In genomic region chr17:8185580-8186445, GRCh38 we compare ENCODE assay signal across 1 cellular context.
TF ChIP-seq lines count a peak whose summit lies in the region.

No MANE protein-coding gene starts in this region.

TF ChIP-seq in HepG2, 621 proteins besides CTCF, POLR2A, EP300 and RAD21 (continued from another document and continues in another):
- peak; percentile 51 for TF ChIP-seq ARID5B (CRISPR knock-in tag; IDR thresholded peaks at IDR 0.05)
- no peak for TF ChIP-seq FOXO4 (CRISPR knock-in tag; conservative IDR thresholded peaks at IDR 0.05)
- TF ChIP-seq, protein P1, sequence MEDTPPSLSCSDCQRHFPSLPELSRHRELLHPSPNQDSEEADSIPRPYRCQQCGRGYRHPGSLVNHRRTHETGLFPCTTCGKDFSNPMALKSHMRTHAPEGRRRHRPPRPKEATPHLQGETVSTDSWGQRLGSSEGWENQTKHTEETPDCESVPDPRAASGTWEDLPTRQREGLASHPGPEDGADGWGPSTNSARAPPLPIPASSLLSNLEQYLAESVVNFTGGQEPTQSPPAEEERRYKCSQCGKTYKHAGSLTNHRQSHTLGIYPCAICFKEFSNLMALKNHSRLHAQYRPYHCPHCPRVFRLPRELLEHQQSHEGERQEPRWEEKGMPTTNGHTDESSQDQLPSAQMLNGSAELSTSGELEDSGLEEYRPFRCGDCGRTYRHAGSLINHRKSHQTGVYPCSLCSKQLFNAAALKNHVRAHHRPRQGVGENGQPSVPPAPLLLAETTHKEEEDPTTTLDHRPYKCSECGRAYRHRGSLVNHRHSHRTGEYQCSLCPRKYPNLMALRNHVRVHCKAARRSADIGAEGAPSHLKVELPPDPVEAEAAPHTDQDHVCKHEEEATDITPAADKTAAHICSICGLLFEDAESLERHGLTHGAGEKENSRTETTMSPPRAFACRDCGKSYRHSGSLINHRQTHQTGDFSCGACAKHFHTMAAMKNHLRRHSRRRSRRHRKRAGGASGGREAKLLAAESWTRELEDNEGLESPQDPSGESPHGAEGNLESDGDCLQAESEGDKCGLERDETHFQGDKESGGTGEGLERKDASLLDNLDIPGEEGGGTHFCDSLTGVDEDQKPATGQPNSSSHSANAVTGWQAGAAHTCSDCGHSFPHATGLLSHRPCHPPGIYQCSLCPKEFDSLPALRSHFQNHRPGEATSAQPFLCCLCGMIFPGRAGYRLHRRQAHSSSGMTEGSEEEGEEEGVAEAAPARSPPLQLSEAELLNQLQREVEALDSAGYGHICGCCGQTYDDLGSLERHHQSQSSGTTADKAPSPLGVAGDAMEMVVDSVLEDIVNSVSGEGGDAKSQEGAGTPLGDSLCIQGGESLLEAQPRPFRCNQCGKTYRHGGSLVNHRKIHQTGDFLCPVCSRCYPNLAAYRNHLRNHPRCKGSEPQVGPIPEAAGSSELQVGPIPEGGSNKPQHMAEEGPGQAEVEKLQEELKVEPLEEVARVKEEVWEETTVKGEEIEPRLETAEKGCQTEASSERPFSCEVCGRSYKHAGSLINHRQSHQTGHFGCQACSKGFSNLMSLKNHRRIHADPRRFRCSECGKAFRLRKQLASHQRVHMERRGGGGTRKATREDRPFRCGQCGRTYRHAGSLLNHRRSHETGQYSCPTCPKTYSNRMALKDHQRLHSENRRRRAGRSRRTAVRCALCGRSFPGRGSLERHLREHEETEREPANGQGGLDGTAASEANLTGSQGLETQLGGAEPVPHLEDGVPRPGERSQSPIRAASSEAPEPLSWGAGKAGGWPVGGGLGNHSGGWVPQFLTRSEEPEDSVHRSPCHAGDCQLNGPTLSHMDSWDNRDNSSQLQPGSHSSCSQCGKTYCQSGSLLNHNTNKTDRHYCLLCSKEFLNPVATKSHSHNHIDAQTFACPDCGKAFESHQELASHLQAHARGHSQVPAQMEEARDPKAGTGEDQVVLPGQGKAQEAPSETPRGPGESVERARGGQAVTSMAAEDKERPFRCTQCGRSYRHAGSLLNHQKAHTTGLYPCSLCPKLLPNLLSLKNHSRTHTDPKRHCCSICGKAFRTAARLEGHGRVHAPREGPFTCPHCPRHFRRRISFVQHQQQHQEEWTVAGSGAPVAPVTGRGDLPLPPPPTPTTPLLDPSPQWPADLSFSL (CRISPR knock-in tag; IDR thresholded peaks at IDR 0.05), result no peak
- no peak for TF ChIP-seq ZEB1 (IDR thresholded peaks at IDR 0.05; ENCODE audit: insufficient replicate concordance, low read depth)
- TF ChIP-seq, protein P2, sequence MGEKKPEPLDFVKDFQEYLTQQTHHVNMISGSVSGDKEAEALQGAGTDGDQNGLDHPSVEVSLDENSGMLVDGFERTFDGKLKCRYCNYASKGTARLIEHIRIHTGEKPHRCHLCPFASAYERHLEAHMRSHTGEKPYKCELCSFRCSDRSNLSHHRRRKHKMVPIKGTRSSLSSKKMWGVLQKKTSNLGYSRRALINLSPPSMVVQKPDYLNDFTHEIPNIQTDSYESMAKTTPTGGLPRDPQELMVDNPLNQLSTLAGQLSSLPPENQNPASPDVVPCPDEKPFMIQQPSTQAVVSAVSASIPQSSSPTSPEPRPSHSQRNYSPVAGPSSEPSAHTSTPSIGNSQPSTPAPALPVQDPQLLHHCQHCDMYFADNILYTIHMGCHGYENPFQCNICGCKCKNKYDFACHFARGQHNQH (CRISPR knock-in tag; IDR thresholded peaks at IDR 0.05), result peak; percentile 64; the same call in 1 of the 2 replicates
- TF ChIP-seq ZNF614 (CRISPR knock-in tag; IDR thresholded peaks at IDR 0.05; ENCODE audit: borderline replicate concordance), result no peak
- TF ChIP-seq, protein P3, sequence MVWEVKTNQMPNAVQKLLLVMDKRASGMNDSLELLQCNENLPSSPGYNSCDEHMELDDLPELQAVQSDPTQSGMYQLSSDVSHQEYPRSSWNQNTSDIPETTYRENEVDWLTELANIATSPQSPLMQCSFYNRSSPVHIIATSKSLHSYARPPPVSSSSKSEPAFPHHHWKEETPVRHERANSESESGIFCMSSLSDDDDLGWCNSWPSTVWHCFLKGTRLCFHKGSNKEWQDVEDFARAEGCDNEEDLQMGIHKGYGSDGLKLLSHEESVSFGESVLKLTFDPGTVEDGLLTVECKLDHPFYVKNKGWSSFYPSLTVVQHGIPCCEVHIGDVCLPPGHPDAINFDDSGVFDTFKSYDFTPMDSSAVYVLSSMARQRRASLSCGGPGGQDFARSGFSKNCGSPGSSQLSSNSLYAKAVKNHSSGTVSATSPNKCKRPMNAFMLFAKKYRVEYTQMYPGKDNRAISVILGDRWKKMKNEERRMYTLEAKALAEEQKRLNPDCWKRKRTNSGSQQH (CRISPR knock-in tag; IDR thresholded peaks at IDR 0.05; ENCODE audit: low read depth), result no peak
- TF ChIP-seq, protein P4, sequence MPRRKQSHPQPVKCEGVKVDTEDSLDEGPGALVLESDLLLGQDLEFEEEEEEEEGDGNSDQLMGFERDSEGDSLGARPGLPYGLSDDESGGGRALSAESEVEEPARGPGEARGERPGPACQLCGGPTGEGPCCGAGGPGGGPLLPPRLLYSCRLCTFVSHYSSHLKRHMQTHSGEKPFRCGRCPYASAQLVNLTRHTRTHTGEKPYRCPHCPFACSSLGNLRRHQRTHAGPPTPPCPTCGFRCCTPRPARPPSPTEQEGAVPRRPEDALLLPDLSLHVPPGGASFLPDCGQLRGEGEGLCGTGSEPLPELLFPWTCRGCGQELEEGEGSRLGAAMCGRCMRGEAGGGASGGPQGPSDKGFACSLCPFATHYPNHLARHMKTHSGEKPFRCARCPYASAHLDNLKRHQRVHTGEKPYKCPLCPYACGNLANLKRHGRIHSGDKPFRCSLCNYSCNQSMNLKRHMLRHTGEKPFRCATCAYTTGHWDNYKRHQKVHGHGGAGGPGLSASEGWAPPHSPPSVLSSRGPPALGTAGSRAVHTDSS (CRISPR knock-in tag; conservative IDR thresholded peaks at IDR 0.05), result no peak
- TF ChIP-seq ZNF407 (CRISPR knock-in tag; IDR thresholded peaks at IDR 0.05; ENCODE audit: not compliant biosample characterization), result no peak
- no peak for TF ChIP-seq BRD4 (CRISPR knock-in tag; IDR thresholded peaks at IDR 0.05)
- TF ChIP-seq, protein P5, sequence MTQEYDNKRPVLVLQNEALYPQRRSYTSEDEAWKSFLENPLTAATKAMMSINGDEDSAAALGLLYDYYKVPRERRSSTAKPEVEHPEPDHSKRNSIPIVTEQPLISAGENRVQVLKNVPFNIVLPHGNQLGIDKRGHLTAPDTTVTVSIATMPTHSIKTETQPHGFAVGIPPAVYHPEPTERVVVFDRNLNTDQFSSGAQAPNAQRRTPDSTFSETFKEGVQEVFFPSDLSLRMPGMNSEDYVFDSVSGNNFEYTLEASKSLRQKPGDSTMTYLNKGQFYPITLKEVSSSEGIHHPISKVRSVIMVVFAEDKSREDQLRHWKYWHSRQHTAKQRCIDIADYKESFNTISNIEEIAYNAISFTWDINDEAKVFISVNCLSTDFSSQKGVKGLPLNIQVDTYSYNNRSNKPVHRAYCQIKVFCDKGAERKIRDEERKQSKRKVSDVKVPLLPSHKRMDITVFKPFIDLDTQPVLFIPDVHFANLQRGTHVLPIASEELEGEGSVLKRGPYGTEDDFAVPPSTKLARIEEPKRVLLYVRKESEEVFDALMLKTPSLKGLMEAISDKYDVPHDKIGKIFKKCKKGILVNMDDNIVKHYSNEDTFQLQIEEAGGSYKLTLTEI (CRISPR knock-in tag; conservative IDR thresholded peaks at IDR 0.05), result no peak
- TF ChIP-seq SPEN (CRISPR knock-in tag; IDR thresholded peaks at IDR 0.05; ENCODE audit: low read depth), result no peak
- TF ChIP-seq, protein P6, sequence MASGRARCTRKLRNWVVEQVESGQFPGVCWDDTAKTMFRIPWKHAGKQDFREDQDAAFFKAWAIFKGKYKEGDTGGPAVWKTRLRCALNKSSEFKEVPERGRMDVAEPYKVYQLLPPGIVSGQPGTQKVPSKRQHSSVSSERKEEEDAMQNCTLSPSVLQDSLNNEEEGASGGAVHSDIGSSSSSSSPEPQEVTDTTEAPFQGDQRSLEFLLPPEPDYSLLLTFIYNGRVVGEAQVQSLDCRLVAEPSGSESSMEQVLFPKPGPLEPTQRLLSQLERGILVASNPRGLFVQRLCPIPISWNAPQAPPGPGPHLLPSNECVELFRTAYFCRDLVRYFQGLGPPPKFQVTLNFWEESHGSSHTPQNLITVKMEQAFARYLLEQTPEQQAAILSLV (CRISPR knock-in tag; IDR thresholded peaks at IDR 0.05; ENCODE audit: borderline replicate concordance), result peak; percentile 23; the same call in 1 of the 2 replicates
- no peak for TF ChIP-seq HIVEP1 (CRISPR knock-in tag; IDR thresholded peaks at IDR 0.05)
- TF ChIP-seq SIN3B (IDR thresholded peaks at IDR 0.05; ENCODE audit: low read length), result no peak
